Comparison of ENCODE assay signal across 1 cellular context in the genomic region with DNA sequence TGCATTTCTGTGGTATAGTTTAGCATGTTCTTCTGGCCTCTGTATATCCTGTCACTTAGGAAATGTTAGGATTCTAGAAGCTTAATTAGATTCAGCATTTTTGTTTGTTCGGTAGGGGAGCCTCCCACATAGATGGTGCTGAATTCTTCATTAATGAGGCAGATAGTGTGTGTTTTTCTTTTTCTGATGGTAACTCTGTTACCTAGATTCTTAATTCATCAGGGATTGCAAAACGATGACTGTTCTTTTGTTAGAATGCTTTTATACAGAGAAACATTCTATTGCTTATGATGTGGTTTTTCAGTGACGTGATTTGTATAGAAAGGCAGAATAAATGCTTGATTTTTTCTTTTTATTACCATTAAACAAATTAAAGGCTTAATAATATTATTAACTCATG.
TF ChIP-seq lines count a peak whose summit lies in the region.

No MANE protein-coding gene starts in this region.

TF ChIP-seq in WTC11, 78 proteins besides CTCF, POLR2A, EP300 and RAD21:
- TF ChIP-seq TEAD4 (CRISPR knock-in tag; IDR thresholded peaks at IDR 0.05) (no peak), EMX1 (CRISPR knock-in tag; IDR thresholded peaks at IDR 0.05) (no peak), FOXP4 (CRISPR knock-in tag; IDR thresholded peaks at IDR 0.05) (no peak), ATF6 (CRISPR knock-in tag; IDR thresholded peaks at IDR 0.05) (no peak), NR2C2 (CRISPR knock-in tag; IDR thresholded peaks at IDR 0.05) (no peak), GTF2I (CRISPR knock-in tag; conservative IDR thresholded peaks at IDR 0.05) (no peak), SOX15 (CRISPR knock-in tag; IDR thresholded peaks at IDR 0.05) (no peak), OVOL2 (CRISPR knock-in tag; IDR thresholded peaks at IDR 0.05; ENCODE audit: borderline replicate concordance) (no peak), CDX4 (CRISPR knock-in tag; IDR thresholded peaks at IDR 0.05; ENCODE audit: borderline replicate concordance) (no peak), ELF4 (CRISPR knock-in tag; IDR thresholded peaks at IDR 0.05; ENCODE audit: low read depth) (no peak), HMGA2 (CRISPR knock-in tag; IDR thresholded peaks at IDR 0.05) (no peak)
- TF ChIP-seq, protein P1, sequence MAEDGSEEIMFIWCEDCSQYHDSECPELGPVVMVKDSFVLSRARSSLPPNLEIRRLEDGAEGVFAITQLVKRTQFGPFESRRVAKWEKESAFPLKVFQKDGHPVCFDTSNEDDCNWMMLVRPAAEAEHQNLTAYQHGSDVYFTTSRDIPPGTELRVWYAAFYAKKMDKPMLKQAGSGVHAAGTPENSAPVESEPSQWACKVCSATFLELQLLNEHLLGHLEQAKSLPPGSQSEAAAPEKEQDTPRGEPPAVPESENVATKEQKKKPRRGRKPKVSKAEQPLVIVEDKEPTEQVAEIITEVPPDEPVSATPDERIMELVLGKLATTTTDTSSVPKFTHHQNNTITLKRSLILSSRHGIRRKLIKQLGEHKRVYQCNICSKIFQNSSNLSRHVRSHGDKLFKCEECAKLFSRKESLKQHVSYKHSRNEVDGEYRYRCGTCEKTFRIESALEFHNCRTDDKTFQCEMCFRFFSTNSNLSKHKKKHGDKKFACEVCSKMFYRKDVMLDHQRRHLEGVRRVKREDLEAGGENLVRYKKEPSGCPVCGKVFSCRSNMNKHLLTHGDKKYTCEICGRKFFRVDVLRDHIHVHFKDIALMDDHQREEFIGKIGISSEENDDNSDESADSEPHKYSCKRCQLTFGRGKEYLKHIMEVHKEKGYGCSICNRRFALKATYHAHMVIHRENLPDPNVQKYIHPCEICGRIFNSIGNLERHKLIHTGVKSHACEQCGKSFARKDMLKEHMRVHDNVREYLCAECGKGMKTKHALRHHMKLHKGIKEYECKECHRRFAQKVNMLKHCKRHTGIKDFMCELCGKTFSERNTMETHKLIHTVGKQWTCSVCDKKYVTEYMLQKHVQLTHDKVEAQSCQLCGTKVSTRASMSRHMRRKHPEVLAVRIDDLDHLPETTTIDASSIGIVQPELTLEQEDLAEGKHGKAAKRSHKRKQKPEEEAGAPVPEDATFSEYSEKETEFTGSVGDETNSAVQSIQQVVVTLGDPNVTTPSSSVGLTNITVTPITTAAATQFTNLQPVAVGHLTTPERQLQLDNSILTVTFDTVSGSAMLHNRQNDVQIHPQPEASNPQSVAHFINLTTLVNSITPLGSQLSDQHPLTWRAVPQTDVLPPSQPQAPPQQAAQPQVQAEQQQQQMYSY (CRISPR knock-in tag; IDR thresholded peaks at IDR 0.05): no peak
- TF ChIP-seq, protein P2, sequence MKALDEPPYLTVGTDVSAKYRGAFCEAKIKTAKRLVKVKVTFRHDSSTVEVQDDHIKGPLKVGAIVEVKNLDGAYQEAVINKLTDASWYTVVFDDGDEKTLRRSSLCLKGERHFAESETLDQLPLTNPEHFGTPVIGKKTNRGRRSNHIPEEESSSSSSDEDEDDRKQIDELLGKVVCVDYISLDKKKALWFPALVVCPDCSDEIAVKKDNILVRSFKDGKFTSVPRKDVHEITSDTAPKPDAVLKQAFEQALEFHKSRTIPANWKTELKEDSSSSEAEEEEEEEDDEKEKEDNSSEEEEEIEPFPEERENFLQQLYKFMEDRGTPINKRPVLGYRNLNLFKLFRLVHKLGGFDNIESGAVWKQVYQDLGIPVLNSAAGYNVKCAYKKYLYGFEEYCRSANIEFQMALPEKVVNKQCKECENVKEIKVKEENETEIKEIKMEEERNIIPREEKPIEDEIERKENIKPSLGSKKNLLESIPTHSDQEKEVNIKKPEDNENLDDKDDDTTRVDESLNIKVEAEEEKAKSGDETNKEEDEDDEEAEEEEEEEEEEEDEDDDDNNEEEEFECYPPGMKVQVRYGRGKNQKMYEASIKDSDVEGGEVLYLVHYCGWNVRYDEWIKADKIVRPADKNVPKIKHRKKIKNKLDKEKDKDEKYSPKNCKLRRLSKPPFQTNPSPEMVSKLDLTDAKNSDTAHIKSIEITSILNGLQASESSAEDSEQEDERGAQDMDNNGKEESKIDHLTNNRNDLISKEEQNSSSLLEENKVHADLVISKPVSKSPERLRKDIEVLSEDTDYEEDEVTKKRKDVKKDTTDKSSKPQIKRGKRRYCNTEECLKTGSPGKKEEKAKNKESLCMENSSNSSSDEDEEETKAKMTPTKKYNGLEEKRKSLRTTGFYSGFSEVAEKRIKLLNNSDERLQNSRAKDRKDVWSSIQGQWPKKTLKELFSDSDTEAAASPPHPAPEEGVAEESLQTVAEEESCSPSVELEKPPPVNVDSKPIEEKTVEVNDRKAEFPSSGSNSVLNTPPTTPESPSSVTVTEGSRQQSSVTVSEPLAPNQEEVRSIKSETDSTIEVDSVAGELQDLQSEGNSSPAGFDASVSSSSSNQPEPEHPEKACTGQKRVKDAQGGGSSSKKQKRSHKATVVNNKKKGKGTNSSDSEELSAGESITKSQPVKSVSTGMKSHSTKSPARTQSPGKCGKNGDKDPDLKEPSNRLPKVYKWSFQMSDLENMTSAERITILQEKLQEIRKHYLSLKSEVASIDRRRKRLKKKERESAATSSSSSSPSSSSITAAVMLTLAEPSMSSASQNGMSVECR (CRISPR knock-in tag; IDR thresholded peaks at IDR 0.05; ENCODE audit: borderline replicate concordance): no peak
- TF ChIP-seq, protein P3, sequence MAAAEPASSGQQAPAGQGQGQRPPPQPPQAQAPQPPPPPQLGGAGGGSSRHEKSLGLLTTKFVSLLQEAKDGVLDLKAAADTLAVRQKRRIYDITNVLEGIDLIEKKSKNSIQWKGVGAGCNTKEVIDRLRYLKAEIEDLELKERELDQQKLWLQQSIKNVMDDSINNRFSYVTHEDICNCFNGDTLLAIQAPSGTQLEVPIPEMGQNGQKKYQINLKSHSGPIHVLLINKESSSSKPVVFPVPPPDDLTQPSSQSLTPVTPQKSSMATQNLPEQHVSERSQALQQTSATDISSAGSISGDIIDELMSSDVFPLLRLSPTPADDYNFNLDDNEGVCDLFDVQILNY (CRISPR knock-in tag; IDR thresholded peaks at IDR 0.05): no peak
- TF ChIP-seq, protein P4, sequence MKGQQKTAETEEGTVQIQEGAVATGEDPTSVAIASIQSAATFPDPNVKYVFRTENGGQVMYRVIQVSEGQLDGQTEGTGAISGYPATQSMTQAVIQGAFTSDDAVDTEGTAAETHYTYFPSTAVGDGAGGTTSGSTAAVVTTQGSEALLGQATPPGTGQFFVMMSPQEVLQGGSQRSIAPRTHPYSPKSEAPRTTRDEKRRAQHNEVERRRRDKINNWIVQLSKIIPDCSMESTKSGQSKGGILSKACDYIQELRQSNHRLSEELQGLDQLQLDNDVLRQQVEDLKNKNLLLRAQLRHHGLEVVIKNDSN (CRISPR knock-in tag; IDR thresholded peaks at IDR 0.05): no peak
